In genomic region chr2:202479610-202480009, GRCh38 we compare ENCODE assay signal across 1 cellular context.
TF ChIP-seq lines count a peak whose summit lies in the region.

No MANE protein-coding gene starts in this region.

TF ChIP-seq in HepG2, 621 proteins besides CTCF, POLR2A, EP300 and RAD21 (continued from another document):
- TF ChIP-seq SKIL (CRISPR knock-in tag; IDR thresholded peaks at IDR 0.05; ENCODE audit: borderline replicate concordance): no peak
- TF ChIP-seq NBN (conservative IDR thresholded peaks at IDR 0.05): no peak
- no peak for TF ChIP-seq THAP9 (CRISPR knock-in tag; IDR thresholded peaks at IDR 0.05; ENCODE audit: borderline replicate concordance)
- peak; percentile 49 for TF ChIP-seq ATF7 (IDR thresholded peaks at IDR 0.05)
- no peak for TF ChIP-seq ATF7 (CRISPR knock-in tag; IDR thresholded peaks at IDR 0.05)
- TF ChIP-seq FOXP4 (CRISPR knock-in tag; IDR thresholded peaks at IDR 0.05): no peak
- peak; percentile 47; the same call in 1 of the 2 replicates for TF ChIP-seq CREB1 (IDR thresholded peaks at IDR 0.05)
- TF ChIP-seq CREB1 (CRISPR knock-in tag; IDR thresholded peaks at IDR 0.05): no peak
- TF ChIP-seq MLX (CRISPR knock-in tag; IDR thresholded peaks at IDR 0.05): no peak
- TF ChIP-seq EED (CRISPR knock-in tag; IDR thresholded peaks at IDR 0.05): no peak
TF ChIP-seq in HepG2: peak in this region for 2.
